In the genomic region with DNA sequence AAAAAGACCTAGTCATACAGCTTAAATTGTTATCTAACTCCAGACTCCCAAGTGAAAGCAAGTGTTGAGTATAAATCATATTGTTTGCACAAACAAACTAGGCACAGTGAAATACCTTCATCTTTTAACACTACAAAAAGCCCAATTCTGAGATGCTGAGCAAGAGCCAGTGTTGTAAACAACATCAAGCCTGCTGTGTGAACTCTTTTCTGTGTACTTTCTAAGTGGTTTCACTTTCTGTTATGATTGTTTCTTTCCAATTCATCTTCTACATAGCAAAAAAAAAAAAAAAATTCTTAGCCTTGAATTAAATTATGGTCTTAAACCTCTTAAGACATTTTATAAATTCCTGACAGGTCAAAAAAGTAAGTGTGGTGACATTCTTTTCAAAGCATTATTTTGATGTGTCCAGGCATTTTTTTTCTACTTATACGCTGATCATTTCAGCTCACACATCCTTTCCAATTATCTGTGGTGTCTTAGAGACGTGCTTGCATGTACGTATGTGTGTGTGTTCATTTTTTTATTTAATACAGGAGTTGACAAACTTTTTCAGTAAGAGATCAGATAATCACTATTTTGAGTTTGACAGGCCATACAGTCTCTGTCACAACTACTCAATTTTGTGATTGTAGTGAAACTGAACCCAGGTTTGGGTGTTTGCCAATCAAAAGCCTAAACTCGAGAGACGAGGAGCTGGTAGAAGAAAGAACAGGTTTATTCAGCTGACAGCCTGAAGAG, we compare ENCODE assay signal across 14 cellular contexts.
DNase-seq lines count a peak whose midpoint lies in the region; ATAC-seq and TF ChIP-seq lines count a peak whose summit lies in the region.
"Had no signal": no experiment of that assay in that cellular context is flagged by ENCODE, and none has a peak within 500 bp of the region (broad histone marks: within the 10 kb centered on the region; RNA-seq: fewer than 3 reads in every experiment).

No MANE protein-coding gene starts in this region.

- H2AFZ ChIP-seq in OCI-LY3 (ENCODE audit: low read depth, low read length), result peak overlapping the region; percentile 82; the same call in 1 of the 2 replicates
- peak overlapping the region; percentile 29 for H2AFZ ChIP-seq in hepatocyte

- ATAC-seq in HG02610 (IDR thresholded peaks at IDR 0.05; ENCODE audit: unreplicated experiment), result no peak
- ATAC-seq: activated CD4-positive, alpha-beta T cell treated with anti-CD3 and anti-CD28 coated beads for 36 hours; naive thymus-derived CD8-positive, alpha-beta T cell; T-helper 17 cell had no signal

- H3K4me3 ChIP-seq in OCI-LY3 (ENCODE audit: low read length) (peak overlapping the region; percentile 71), hepatocyte (no peak overlapping the region), tibial nerve (peak overlapping the region in 3 of 4 donors; percentile 28 to 53 (median 37))
- H3K4me3 ChIP-seq: K562 had no signal

- H3K79me2 ChIP-seq in OCI-LY3 (ENCODE audit: low read length), result no peaks in the 10 kb centered on the region
- no peaks in the 10 kb centered on the region for H3K79me2 ChIP-seq in hepatocyte

- DNase-seq in NCI-H1105 treated with DMSO at 0.1 percent for 48 hours (lab: John Stamatoyannopoulos, UW) (peak; percentile 26), NCI-H1105 (lab: John Stamatoyannopoulos, UW) (no peak), hepatocyte (ENCODE audit: low spot score) (no peak), tibial nerve (ENCODE audit: low spot score in 2 of 2) (no peak), NCI-H1694 treated with DMSO at 0.1 percent for 48 hours (lab: John Stamatoyannopoulos, UW) (no peak)
- DNase-seq in activated CD4-positive, CD25-positive, alpha-beta regulatory T cell treated with anti-CD3 and anti-CD28 coated beads, Interleukin-2, amount 50 U/mL, for 72 hours, result no peak
- DNase-seq: activated T-cell treated with anti-CD3 and anti-CD28 coated beads, Interleukin-2, amount 50 U/mL, for 24 hours; naive thymus-derived CD8-positive, alpha-beta T cell; T-helper 17 cell had no signal

- H3K4me2 ChIP-seq in OCI-LY3 (ENCODE audit: low read length) (peak overlapping the region; percentile 71), hepatocyte (no peak overlapping the region)

- H3K4me1 ChIP-seq in OCI-LY3 (ENCODE audit: low read length) (no peaks in the 10 kb centered on the region), hepatocyte (ENCODE audit: insufficient read depth) (no peaks in the 10 kb centered on the region), tibial nerve (peaks cover 0 to 7% (median 0%) of the 10 kb centered on the region in 4 donors)

- no peak overlapping the region for H3K27ac ChIP-seq in OCI-LY3 (ENCODE audit: low read length)
- no peak overlapping the region for H3K27ac ChIP-seq in hepatocyte
- H3K27ac ChIP-seq in tibial nerve, result peak overlapping the region in 1 of 4 donors; percentile 61
- H3K27ac ChIP-seq: 22Rv1 had no signal

- H3K36me3 ChIP-seq in OCI-LY3 (replicated peaks; ENCODE audit: low read depth, low read length) (no peaks in the 10 kb centered on the region), hepatocyte (replicated peaks; ENCODE audit: insufficient read depth, low read depth) (no peaks in the 10 kb centered on the region), tibial nerve (no peaks in the 10 kb centered on the region)

- no peaks in the 10 kb centered on the region for H3K9me2 ChIP-seq in hepatocyte (replicated peaks; ENCODE audit: insufficient read depth)

- 85% methylated on average over 5 of the region's 5 CpGs for WGBS in hepatocyte (ENCODE audit: low lambda C conversion rate, missing lambda C conversion rate)
- WGBS in tibial nerve, 2 donors, result 48 to 53% methylated on average over 5 of the region's 5 CpGs

- H3K9ac ChIP-seq in OCI-LY3 (ENCODE audit: low read length), result peak overlapping the region; percentile 29; the same call in 1 of the 2 replicates

- TF ChIP-seq EP300 in tibial nerve (IDR thresholded peaks at IDR 0.05), result no peak

- H4K20me1 ChIP-seq in OCI-LY3 (ENCODE audit: insufficient read depth, low read length), result no peaks in the 10 kb centered on the region
- H4K20me1 ChIP-seq in hepatocyte (ENCODE audit: insufficient read depth, poor library complexity, severe bottlenecking), result no peaks in the 10 kb centered on the region

- H3K9me3 ChIP-seq in OCI-LY3 (ENCODE audit: insufficient read depth, low read length) (no peaks in the 10 kb centered on the region), hepatocyte (ENCODE audit: low read depth) (no peaks in the 10 kb centered on the region), tibial nerve (no peaks in the 10 kb centered on the region)

- H3K27me3 ChIP-seq in OCI-LY3 (ENCODE audit: low read depth, low read length) (no peaks in the 10 kb centered on the region), hepatocyte (no peaks in the 10 kb centered on the region), tibial nerve (no peaks in the 10 kb centered on the region)

- TF ChIP-seq CTCF in OCI-LY3 (IDR thresholded peaks at IDR 0.05; ENCODE audit: low read depth, low read length) (no peak), hepatocyte (IDR thresholded peaks at IDR 0.05; ENCODE audit: poor library complexity) (no peak), tibial nerve (IDR thresholded peaks at IDR 0.05) (no peak)

- TF ChIP-seq POLR2A in tibial nerve (IDR thresholded peaks at IDR 0.05), result no peak
